In genomic region chr1:58896211-58897183, GRCh38 we compare ENCODE assay signal across 8 cellular contexts.
A peak's percentile ranks its signal among the peaks of the same experiment; 100 is the strongest.
DNase-seq lines count a peak whose midpoint lies in the region; ATAC-seq and TF ChIP-seq lines count a peak whose summit lies in the region.

No MANE protein-coding gene starts in this region.

- H3K27ac ChIP-seq in CD8-positive, alpha-beta memory T cell (ENCODE audit: low read depth, low read length): peak overlapping the region; percentile 21
- H3K27ac ChIP-seq in esophagus squamous epithelium (peak overlapping the region; percentile 5 to 79 (median 45)), neural progenitor cell (no peak overlapping the region)

- peaks cover 13 to 19% (median 15%) of the 10 kb centered on the region in 3 donors for H3K4me1 Mint-ChIP-seq in CD8-positive, alpha-beta memory T cell
- H3K4me1 Mint-ChIP-seq in neural progenitor cell (peaks cover 17% of the 10 kb centered on the region), nephron progenitor cell (peaks cover 78% of the 10 kb centered on the region)
- H3K4me1 Mint-ChIP-seq in activated T-cell treated with anti-CD3 and anti-CD28 coated beads, Interleukin-2, amount 50 U/mL, for 4 hours (ENCODE audit: low read depth): peaks cover 11% of the 10 kb centered on the region

- no peak overlapping the region for H3K9ac ChIP-seq in neural progenitor cell

- no peaks in the 10 kb centered on the region for H3K27me3 ChIP-seq in CD8-positive, alpha-beta memory T cell (ENCODE audit: insufficient read depth, low read length, poor library complexity, severe bottlenecking)
- H3K27me3 ChIP-seq in esophagus squamous epithelium (no peaks in the 10 kb centered on the region), neural progenitor cell (no peaks in the 10 kb centered on the region)

- peak overlapping the region in 2 of 8 donors; percentile 17 to 19 for H3K27ac Mint-ChIP-seq in CD8-positive, alpha-beta memory T cell
- no peak overlapping the region for H3K27ac Mint-ChIP-seq in neural progenitor cell
- H3K27ac Mint-ChIP-seq in nephron progenitor cell: no peak overlapping the region

- POLR2A ChIA-PET in CD8-positive, alpha-beta memory T cell (lab: Charles Lee): no interaction called here

- no peak for TF ChIP-seq POLR2A in esophagus squamous epithelium (IDR thresholded peaks at IDR 0.05)

- DNase-seq in CD8-positive, alpha-beta memory T cell: no peak
- peak; percentile 65 for DNase-seq in NCI-H345 (lab: John Stamatoyannopoulos, UW)
- DNase-seq in esophagus squamous epithelium (lab: John Stamatoyannopoulos, UW): no peak
- DNase-seq in neural progenitor cell (ENCODE audit: low spot score): peak; percentile 14
- no peak for DNase-seq in nephron progenitor cell
- DNase-seq in activated T-cell treated with anti-CD3 and anti-CD28 coated beads, Interleukin-2, amount 50 U/mL, for 4 hours: no peak
- no peak for DNase-seq in activated effector memory CD4-positive, alpha-beta T cell treated with Interleukin-2 at 50 U/mL for 16 hours

- no peak for TF ChIP-seq CTCF in esophagus squamous epithelium (IDR thresholded peaks at IDR 0.05)
- TF ChIP-seq CTCF in neural progenitor cell (IDR thresholded peaks at IDR 0.05): no peak
- no peak for TF ChIP-seq CTCF in nephron progenitor cell (IDR thresholded peaks at IDR 0.05)

- peak overlapping the region; percentile 15 for H3K4me2 ChIP-seq in neural progenitor cell

- peaks cover 15% of the 10 kb centered on the region for H3K4me1 ChIP-seq in CD8-positive, alpha-beta memory T cell (ENCODE audit: insufficient read depth, low read length)
- H3K4me1 ChIP-seq in esophagus squamous epithelium: peaks cover 33 to 83% (median 35%) of the 10 kb centered on the region in 3 donors
- H3K4me1 ChIP-seq in neural progenitor cell: peaks cover 11% of the 10 kb centered on the region

- H3K36me3 Mint-ChIP-seq in CD8-positive, alpha-beta memory T cell: no peaks in the 10 kb centered on the region
- no peaks in the 10 kb centered on the region for H3K36me3 Mint-ChIP-seq in neural progenitor cell
- no peaks in the 10 kb centered on the region for H3K36me3 Mint-ChIP-seq in nephron progenitor cell (ENCODE audit: low read depth)
- H3K36me3 Mint-ChIP-seq in activated T-cell treated with anti-CD3 and anti-CD28 coated beads, Interleukin-2, amount 50 U/mL, for 4 hours (ENCODE audit: insufficient read depth): no peaks in the 10 kb centered on the region

- H3K36me3 ChIP-seq in CD8-positive, alpha-beta memory T cell (ENCODE audit: insufficient read depth, low read length): no peaks in the 10 kb centered on the region
- no peaks in the 10 kb centered on the region for H3K36me3 ChIP-seq in esophagus squamous epithelium
- no peaks in the 10 kb centered on the region for H3K36me3 ChIP-seq in neural progenitor cell

- no peaks in the 10 kb centered on the region for H3K79me2 ChIP-seq in neural progenitor cell (ENCODE audit: low read depth)

- WGBS in esophagus squamous epithelium, 2 donors: 51 to 53% methylated on average over 7 to 8 of the region's 8 CpGs

- no peaks in the 10 kb centered on the region for H3K9me3 Mint-ChIP-seq in CD8-positive, alpha-beta memory T cell
- H3K9me3 Mint-ChIP-seq in neural progenitor cell (no peaks in the 10 kb centered on the region), nephron progenitor cell (no peaks in the 10 kb centered on the region)
- H3K9me3 Mint-ChIP-seq in activated T-cell treated with anti-CD3 and anti-CD28 coated beads, Interleukin-2, amount 50 U/mL, for 4 hours: no peaks in the 10 kb centered on the region

- no peak overlapping the region for H3K4me3 ChIP-seq in CD8-positive, alpha-beta memory T cell (ENCODE audit: low read length)
- H3K4me3 ChIP-seq in esophagus squamous epithelium (no peak overlapping the region), neural progenitor cell (no peak overlapping the region)

- intact Hi-C loops in esophagus squamous epithelium (cut with DNase I): loop anchor here (10.0 kb wide), 1 partner anchor 112 kb away; the partner anchor contains the start of gene JUN

- H3F3A ChIP-seq in neural progenitor cell (ENCODE audit: low read depth): no peaks in the 10 kb centered on the region

- no peak for ATAC-seq in GM18502 (IDR thresholded peaks at IDR 0.05; ENCODE audit: poor library complexity, unreplicated experiment)
- ATAC-seq in activated T-cell treated with anti-CD3 and anti-CD28 coated beads, Interleukin-2, amount 50 U/mL, for 4 hours: no peak

- peaks cover 0 to 5% of the 10 kb centered on the region in 2 donors for H3K27me3 Mint-ChIP-seq in CD8-positive, alpha-beta memory T cell
- peaks cover 2% of the 10 kb centered on the region for H3K27me3 Mint-ChIP-seq in neural progenitor cell (ENCODE audit: insufficient read depth, low read depth)
- no peaks in the 10 kb centered on the region for H3K27me3 Mint-ChIP-seq in nephron progenitor cell (ENCODE audit: low read depth, poor library complexity)
- peaks cover 2% of the 10 kb centered on the region for H3K27me3 Mint-ChIP-seq in activated T-cell treated with anti-CD3 and anti-CD28 coated beads, Interleukin-2, amount 50 U/mL, for 4 hours (ENCODE audit: low read depth)

- no peaks in the 10 kb centered on the region for H4K20me1 ChIP-seq in neural progenitor cell (ENCODE audit: low read depth)

- H3K4me3 Mint-ChIP-seq in CD8-positive, alpha-beta memory T cell: peak overlapping the region in 1 of 7 donors; percentile 19
- H3K4me3 Mint-ChIP-seq in neural progenitor cell (no peak overlapping the region), nephron progenitor cell (no peak overlapping the region)
- H3K4me3 Mint-ChIP-seq in activated T-cell treated with anti-CD3 and anti-CD28 coated beads, Interleukin-2, amount 50 U/mL, for 4 hours: no peak overlapping the region

- CTCF ChIA-PET in CD8-positive, alpha-beta memory T cell (lab: Charles Lee): interaction anchor here (0.8 to 1.1 kb wide), 2 partner anchors 31 to 38 kb away, joined by 3 read pairs; no protein-coding TSS in a partner anchor

- no peaks in the 10 kb centered on the region for H3K9me3 ChIP-seq in CD8-positive, alpha-beta memory T cell (ENCODE audit: low read length)
- no peaks in the 10 kb centered on the region for H3K9me3 ChIP-seq in esophagus squamous epithelium
- H3K9me3 ChIP-seq in neural progenitor cell (ENCODE audit: low read depth): no peaks in the 10 kb centered on the region

- H2AFZ ChIP-seq in neural progenitor cell (replicated peaks): no peak overlapping the region

Comparison
In these comparisons a context has a peak if more than half of its experiments do, and no peak if none do; other contexts are left out.
1. DNase-seq: peak in NCI-H345 (single experiment) and neural progenitor cell (single experiment); none in CD8-positive, alpha-beta memory T cell (0 of 5), esophagus squamous epithelium (single experiment), nephron progenitor cell (single experiment), activated T-cell treated with anti-CD3 and anti-CD28 coated beads, Interleukin-2, amount 50 U/mL, for 4 hours (single experiment) and activated effector memory CD4-positive, alpha-beta T cell treated with Interleukin-2 at 50 U/mL for 16 hours (single experiment).